10 cellular contexts compared by ENCODE assay signal in genomic region chr1:38000233-38000528, GRCh38. TPM values are rescaled to one million over a fixed set of nuclear protein-coding genes. Genes with fewer than 3 reads are reported as not detected.
DNase-seq lines count a peak whose midpoint lies in the region; ATAC-seq, FAIRE-seq and TF ChIP-seq lines count a peak whose summit lies in the region.
"Had no signal": no experiment of that assay in that cellular context is flagged by ENCODE, and none has a peak within 500 bp of the region (broad histone marks: within the 10 kb centered on the region; RNA-seq: fewer than 3 reads in every experiment).

No MANE protein-coding gene starts in this region.

- intact Hi-C loops in CD14-positive monocyte (cut with micrococcal nuclease), result loop anchor here in 1 of 2 donors (10.0 kb wide), 1 partner anchor 185 kb away; no protein-coding TSS in a partner anchor
- intact Hi-C loops in pancreas (cut with DNase I), result no loop called here

- H3K27me3 ChIP-seq in SJSA1 (replicated peaks) (no peaks in the 10 kb centered on the region), fibroblast of lung (ENCODE audit: control insufficient read depth, insufficient read depth, low read length) (no peaks in the 10 kb centered on the region), pancreas (no peaks in the 10 kb centered on the region)

- H3K27ac ChIP-seq in SJSA1 (peak overlapping the region; percentile 94), fibroblast of lung (ENCODE audit: insufficient read depth, low read length) (peak overlapping the region; percentile 84), pancreas (peak overlapping the region; percentile 22 to 81 (median 54))

- H3K4me3 Mint-ChIP-seq in CD14-positive monocyte, result peak overlapping the region; percentile 64 to 88

- H3K9me3 ChIP-seq in SJSA1 (replicated peaks) (no peaks in the 10 kb centered on the region), fibroblast of lung (ENCODE audit: control insufficient read depth, insufficient read depth, low read depth, low read length) (no peaks in the 10 kb centered on the region), pancreas (no peaks in the 10 kb centered on the region)

- no peaks in the 10 kb centered on the region for H4K20me1 ChIP-seq in fibroblast of lung (ENCODE audit: control insufficient read depth, extremely low read depth, insufficient read depth, low read length)

- TF ChIP-seq CTCF in CD14-positive monocyte (IDR thresholded peaks at IDR 0.05) (no peak), fibroblast of lung (conservative IDR thresholded peaks at IDR 0.05 in 1 of 2, IDR thresholded peaks at IDR 0.05 in 1 of 2; ENCODE audit: low read depth in 1 of 2, low read length in 2 of 2) (no peak), pancreas (IDR thresholded peaks at IDR 0.05) (no peak)

- H3K4me1 Mint-ChIP-seq in CD14-positive monocyte, result peaks cover 87% of the 10 kb centered on the region

- DNase-seq in CD14-positive monocyte (ENCODE audit: low spot score) (no peak), SJSA1 (ENCODE audit: low read depth in 1 of 2, low spot score in 2 of 2) (no peak), fibroblast of lung (ENCODE audit: low read depth in 2 of 2) (no peak), pancreas (no peak), HCEC 1CT (no peak), DMS79 (lab: John Stamatoyannopoulos, UW) (no peak), HK-2 (ENCODE audit: unreplicated experiment) (no peak)
- DNase-seq: NCI-H1417 treated with DMSO at 0.1 percent for 48 hours; stimulated activated CD4-positive, alpha-beta T cell treated with anti-CD3 and anti-CD28 coated beads, Interleukin-4, amount 100 ng/mL, for 24 hours had no signal

- H3K36me3 Mint-ChIP-seq in CD14-positive monocyte, result peaks cover 27 to 29% of the 10 kb centered on the region in 2 donors

- H3K4me1 ChIP-seq in SJSA1 (replicated peaks), result peaks cover 82% of the 10 kb centered on the region
- peaks cover 54% of the 10 kb centered on the region for H3K4me1 ChIP-seq in fibroblast of lung (ENCODE audit: control insufficient read depth, extremely low read depth, insufficient read depth, low read length)
- H3K4me1 ChIP-seq in pancreas, result peaks cover 0 to 22% (median 2%) of the 10 kb centered on the region in 3 donors

- H3K9me3 Mint-ChIP-seq in CD14-positive monocyte, result no peaks in the 10 kb centered on the region

- peak overlapping the region; percentile 49 for H3K9ac ChIP-seq in fibroblast of lung (ENCODE audit: insufficient read depth, low read length)

- no peak for ATAC-seq in pancreas
- ATAC-seq in HG02571 (IDR thresholded peaks at IDR 0.05; ENCODE audit: unreplicated experiment), result no peak

- peak overlapping the region; percentile 15 for H3K4me2 ChIP-seq in fibroblast of lung (ENCODE audit: extremely low read depth, insufficient read depth, low read length)

- FAIRE-seq in pancreas (lab: Jason Lieb, UNC), result no peak

- peaks cover 0 to 2% (median 0%) of the 10 kb centered on the region in 3 donors for H3K27me3 Mint-ChIP-seq in CD14-positive monocyte (ENCODE audit: low read depth in 3 of 3)

- H3K79me2 ChIP-seq in fibroblast of lung (ENCODE audit: control insufficient read depth, insufficient read depth, low read length), result peaks cover 55% of the 10 kb centered on the region

- H3K4me3 ChIP-seq in SJSA1, result no peak overlapping the region
- peak overlapping the region in 2 of 4 experiments; percentile 26 to 41 for H3K4me3 ChIP-seq in fibroblast of lung (replicated peaks in 1 of 4; ENCODE audit: control extremely low read depth in 1 of 4, insufficient read depth in 1 of 4, low read depth in 3 of 4, low read length in 4 of 4)
- no peak overlapping the region for H3K4me3 ChIP-seq in pancreas

- 80 to 87% methylated on average over 2 of the region's 2 CpGs for WGBS in pancreas, 2 donors

- H3K27ac Mint-ChIP-seq in CD14-positive monocyte, result peak overlapping the region; percentile 93 to 98 (median 97)

- no peak overlapping the region for H2AFZ ChIP-seq in fibroblast of lung (ENCODE audit: low read length)

- peaks cover 65% of the 10 kb centered on the region for H3K36me3 ChIP-seq in SJSA1
- H3K36me3 ChIP-seq in fibroblast of lung (ENCODE audit: control insufficient read depth, insufficient read depth, low read length), result peaks cover 23% of the 10 kb centered on the region
- H3K36me3 ChIP-seq in pancreas, result no peaks in the 10 kb centered on the region

RNA-seq across cellular contexts. Expression of gene FHL3, which starts 5.1 kb away (rescaled TPM):
- 10 to 100 TPM; 26.1 to 32.3 TPM for polyA plus RNA-seq in CD14-positive monocyte
- total RNA-seq in SJSA1 (2014; rRNA removed; shearing (Covaris generic)), result 26.3 and 42.0 TPM in 2 replicates
- total RNA-seq in fibroblast of lung, result 13.9 and 14.4 TPM in 2 replicates
- polyA plus RNA-seq in fibroblast of lung, result 14.7 and 25.0 TPM in 2 replicates
- polyA plus RNA-seq in fibroblast of lung (2012), result 44.6 and 64.8 TPM in 2 replicates
- polyA minus RNA-seq in fibroblast of lung (ENCODE audit: low replicate concordance), result 129 and 132 TPM in 2 replicates
- total RNA-seq in pancreas, result 10 to 100 TPM in 1 of 6 donors, 1 to 10 TPM in 5; 7.4 to 11.3 (median 8.3) TPM
- polyA plus RNA-seq in pancreas, result 1 to 10 TPM; 5.1 to 7.0 TPM

RNA-seq across cellular contexts. Expression of gene SF3A3, which starts 10.4 kb away (rescaled TPM):
- polyA plus RNA-seq in CD14-positive monocyte, result 10 to 100 TPM; 53.3 to 55.7 TPM
- 160 and 229 TPM in 2 replicates for total RNA-seq in SJSA1 (2014; rRNA removed; shearing (Covaris generic))
- total RNA-seq in fibroblast of lung, result 72.3 and 97.8 TPM in 2 replicates
- polyA plus RNA-seq in fibroblast of lung, result 60.3 and 62.4 TPM in 2 replicates
- 61.1 and 76.1 TPM in 2 replicates for polyA plus RNA-seq in fibroblast of lung (2012)
- 8.6 and 17.5 TPM in 2 replicates for polyA minus RNA-seq in fibroblast of lung (ENCODE audit: low replicate concordance)
- total RNA-seq in pancreas, result 10 to 100 TPM; 13.0 to 24.6 (median 19.4) TPM
- 10 to 100 TPM in 1 of 2 donors, 1 to 10 TPM in 1; 7.9 to 17.0 TPM for polyA plus RNA-seq in pancreas

RNA-seq across cellular contexts. Expression of gene UTP11, which starts 12.4 kb away (rescaled TPM):
- 10 to 100 TPM; 20.5 to 26.0 TPM for polyA plus RNA-seq in CD14-positive monocyte
- 84.6 and 124 TPM in 2 replicates for total RNA-seq in SJSA1 (2014; rRNA removed; shearing (Covaris generic))
- 34.8 and 39.5 TPM in 2 replicates for total RNA-seq in fibroblast of lung
- 56.5 and 63.7 TPM in 2 replicates for polyA plus RNA-seq in fibroblast of lung
- polyA plus RNA-seq in fibroblast of lung (2012), result 57.6 and 60.0 TPM in 2 replicates
- polyA minus RNA-seq in fibroblast of lung (ENCODE audit: low replicate concordance), result 2.5 and 9.0 TPM in 2 replicates
- 10 to 100 TPM in 5 of 6 donors, 1 to 10 TPM in 1; 7.8 to 16.6 (median 15.2) TPM for total RNA-seq in pancreas
- 10 to 100 TPM in 1 of 2 donors, 1 to 10 TPM in 1; 8.2 to 15.0 TPM for polyA plus RNA-seq in pancreas

RNA-seq across cellular contexts. Expression of gene POU3F1, which starts 46.4 kb away (rescaled TPM):
- polyA plus RNA-seq in CD14-positive monocyte, result not detected
- total RNA-seq in SJSA1 (2014; rRNA removed; shearing (Covaris generic)), result 0.26 TPM in 1 of 2 replicates, not detected in the other
- total RNA-seq in fibroblast of lung, result under 0.01 TPM in 1 of 2 replicates, not detected in the other
- polyA plus RNA-seq in fibroblast of lung, result not detected in 2 replicates
- not detected in 2 replicates for polyA plus RNA-seq in fibroblast of lung (2012)
- polyA minus RNA-seq in fibroblast of lung (ENCODE audit: low replicate concordance), result not detected in 2 replicates
- under 1 TPM in 3 of 6 donors, not detected in 3; 0.08 to 0.57 (median 0.09) TPM for total RNA-seq in pancreas
- polyA plus RNA-seq in pancreas, result under 1 TPM in 1 of 2 donors, not detected in 1; 0.07 TPM

RNA-seq across cellular contexts. Expression of gene INPP5B, which starts 53.3 kb away (rescaled TPM):
- 1 to 10 TPM; 3.0 to 5.8 TPM for polyA plus RNA-seq in CD14-positive monocyte
- 10.9 and 18.7 TPM in 2 replicates for total RNA-seq in SJSA1 (2014; rRNA removed; shearing (Covaris generic))
- 42.1 and 55.0 TPM in 2 replicates for total RNA-seq in fibroblast of lung
- polyA plus RNA-seq in fibroblast of lung, result 18.8 and 23.6 TPM in 2 replicates
- 9.5 and 10.6 TPM in 2 replicates for polyA plus RNA-seq in fibroblast of lung (2012)
- polyA minus RNA-seq in fibroblast of lung (ENCODE audit: low replicate concordance), result 16.1 and 30.9 TPM in 2 replicates
- total RNA-seq in pancreas, result 10 to 100 TPM in 5 of 6 donors, 1 to 10 TPM in 1; 7.5 to 16.1 (median 11.9) TPM
- polyA plus RNA-seq in pancreas, result 10 to 100 TPM; 11.7 to 13.5 TPM
